17 cellular contexts compared by ENCODE assay signal in the genomic region with DNA sequence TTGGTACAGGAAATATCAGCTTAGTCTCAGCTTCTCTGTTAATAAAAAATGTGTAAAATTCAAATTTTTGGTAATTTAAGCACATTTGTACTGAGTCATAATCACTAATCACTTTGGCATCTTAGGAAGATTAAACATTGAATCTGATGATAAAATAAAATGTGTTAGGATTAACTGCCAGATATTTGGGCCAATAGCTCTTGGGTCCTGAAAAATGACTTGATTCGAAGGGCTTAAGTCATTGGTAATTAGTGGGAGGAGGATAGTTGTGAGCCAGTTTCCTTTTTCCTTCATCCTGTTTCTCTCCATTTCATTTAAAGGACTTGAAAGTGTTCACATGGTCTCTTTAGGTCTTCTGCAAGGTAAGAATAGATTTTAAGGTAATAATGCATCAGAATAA.
"Had no signal": no experiment of that assay in that cellular context is flagged by ENCODE, and none has a peak within 500 bp of the region (broad histone marks: within the 10 kb centered on the region; RNA-seq: fewer than 3 reads in every experiment).

No MANE protein-coding gene starts in this region.

- H3K27ac ChIP-seq: left ventricle myocardium inferior, right atrium auricular region, skin epidermis, transverse colon had no signal

- ATAC-seq: activated CD4-positive, CD25-positive, alpha-beta regulatory T cell treated with anti-CD3 and anti-CD28 coated beads, Interleukin-2, amount 50 U/mL, for 24 hours; effector memory CD8-positive, alpha-beta T cell; mucosa of descending colon; naive thymus-derived CD4-positive, alpha-beta T cell had no signal

- H3K9me3 ChIP-seq: mucosa of descending colon, right atrium auricular region, transverse colon had no signal

- H3K36me3 ChIP-seq: left ventricle myocardium inferior, right atrium auricular region, transverse colon had no signal

- DNase-seq: activated naive CD4-positive, alpha-beta T cell; activated T-cell treated with anti-CD3 and anti-CD28 coated beads for 4 hours; anterior cingulate cortex; cerebellar nuclear complex; effector memory CD8-positive, alpha-beta T cell; left ventricle myocardium inferior; mucosa of descending colon; naive thymus-derived CD4-positive, alpha-beta T cell; posterior cingulate gyrus; stimulated activated CD4-positive, alpha-beta T cell treated with anti-CD3 and anti-CD28 coated beads, Interleukin-4, amount 100 ng/mL, for 4 hours; stimulated activated CD8-positive, alpha-beta memory T cell treated with anti-CD3 and anti-CD28 coated beads, Interleukin-4, amount 100 ng/mL, for 48 hours; stimulated activated naive CD4-positive, alpha-beta T cell treated with Interleukin-2 at 50 U/mL for 16 hours; T1000; transverse colon had no signal

- H3K27me3 ChIP-seq: right atrium auricular region, transverse colon had no signal

- H3K4me3 ChIP-seq: left ventricle myocardium inferior, mucosa of descending colon, right atrium auricular region, skin epidermis, transverse colon had no signal

- H3K4me1 ChIP-seq: left ventricle myocardium inferior, right atrium auricular region, transverse colon had no signal
